ENCODE assay signal across 9 cellular contexts in the genomic region with DNA sequence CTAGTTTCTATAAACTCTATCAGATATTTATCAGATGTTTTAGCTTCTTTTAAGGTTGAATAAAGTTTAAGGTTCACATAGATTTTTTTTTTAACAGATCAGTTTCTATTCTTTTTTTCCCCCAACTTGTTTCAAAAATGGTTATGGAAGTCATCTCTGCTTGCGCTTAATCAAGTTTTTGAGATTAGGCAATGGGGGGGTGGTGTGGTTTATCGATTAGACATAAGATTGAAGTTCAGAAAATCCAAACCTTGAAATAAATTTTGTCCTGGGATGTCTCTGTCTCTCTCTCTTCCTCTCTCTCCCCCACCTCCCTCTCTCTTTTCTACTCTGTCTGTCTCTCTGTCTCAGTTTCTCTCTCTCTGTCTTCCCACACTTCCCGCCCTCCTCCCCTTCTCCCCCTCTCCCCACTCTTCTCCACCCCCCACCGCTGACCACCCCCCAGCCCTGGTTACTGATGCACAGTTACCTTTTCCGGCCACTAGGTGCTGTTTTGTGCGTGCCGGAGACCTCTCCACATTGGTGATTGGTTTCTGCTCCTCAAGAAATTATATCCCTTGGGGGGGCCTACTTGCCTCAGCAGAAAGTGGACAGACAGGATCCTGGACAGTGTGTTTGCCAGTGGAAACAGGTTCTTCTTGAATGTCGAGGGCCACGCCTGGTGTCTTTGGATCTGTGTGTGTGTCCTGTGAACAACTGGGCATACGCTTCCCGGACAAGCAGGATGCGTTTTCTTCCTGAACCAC. TPM values are rescaled to one million over a fixed set of nuclear protein-coding genes. Genes with fewer than 3 reads are reported as not detected.
DNase-seq lines count a peak whose midpoint lies in the region; ATAC-seq and TF ChIP-seq lines count a peak whose summit lies in the region.
"Had no signal": no experiment of that assay in that cellular context is flagged by ENCODE, and none has a peak within 500 bp of the region (broad histone marks: within the 10 kb centered on the region; RNA-seq: fewer than 3 reads in every experiment).

No MANE protein-coding gene starts in this region.

- DNase-seq in GM12865 (ENCODE audit: low read depth) (no peak), NB4 (ENCODE audit: low read depth) (peak; percentile 12), ecto neural progenitor cell (ENCODE audit: low spot score) (peak; percentile 67), neural crest cell (ENCODE audit: low read depth, low spot score) (no peak), NCI-H2107 treated with DMSO at 0.1 percent for 48 hours (lab: John Stamatoyannopoulos, UW; ENCODE audit: unreplicated experiment) (no peak), anterior cingulate cortex (lab: John Stamatoyannopoulos, UW) (no peak)
- DNase-seq in activated naive CD4-positive, alpha-beta T cell treated with anti-CD3 and anti-CD28 coated beads for 36 hours: no peak
- DNase-seq: stimulated activated naive CD8-positive, alpha-beta T cell treated with anti-CD3 and anti-CD28 coated beads, Interleukin-15, amount 100 ng/mL, for 72 hours had no signal

- peaks cover 9% of the 10 kb centered on the region for H3K9me3 Mint-ChIP-seq in neural crest cell
- peaks cover 3% of the 10 kb centered on the region for H3K9me3 Mint-ChIP-seq in activated naive CD4-positive, alpha-beta T cell treated with anti-CD3 and anti-CD28 coated beads for 36 hours

- H3K4me3 Mint-ChIP-seq in neural crest cell: no peak overlapping the region
- H3K4me3 Mint-ChIP-seq in activated naive CD4-positive, alpha-beta T cell treated with anti-CD3 and anti-CD28 coated beads for 36 hours: no peak overlapping the region
- H3K4me3 Mint-ChIP-seq: stimulated activated naive CD8-positive, alpha-beta T cell treated with anti-CD3 and anti-CD28 coated beads, Interleukin-15, amount 100 ng/mL, for 72 hours had no signal

- no peak overlapping the region for H3K4me3 ChIP-seq in GM12865 (ENCODE audit: low read depth, low read length)
- H3K4me3 ChIP-seq in NB4 (ENCODE audit: low read depth, low read length): no peak overlapping the region

- no peak for TF ChIP-seq POLR2A in NB4 (IDR thresholded peaks at IDR 0.05; ENCODE audit: extremely low read depth, insufficient read length)

- H3K27me3 Mint-ChIP-seq in neural crest cell (ENCODE audit: low read depth): peaks cover 81% of the 10 kb centered on the region
- H3K27me3 Mint-ChIP-seq in activated naive CD4-positive, alpha-beta T cell treated with anti-CD3 and anti-CD28 coated beads for 36 hours (ENCODE audit: low read depth): peaks cover 29% of the 10 kb centered on the region

- CTCF ChIA-PET in activated naive CD4-positive, alpha-beta T cell treated with anti-CD3 and anti-CD28 coated beads for 36 hours (lab: Charles Lee): interaction anchor here (1.0 to 1.4 kb wide), 2 partner anchors 8 to 76 kb away, joined by 3 read pairs; no protein-coding TSS in a partner anchor

- TF ChIP-seq CTCF in GM12865 (IDR thresholded peaks at IDR 0.05; ENCODE audit: insufficient read depth, low read depth, low read length, missing control alignments) (peak; percentile 18), NB4 (IDR thresholded peaks at IDR 0.05; ENCODE audit: low read depth, low read length) (peak; percentile 39), neural crest cell (conservative IDR thresholded peaks at IDR 0.05) (peak; percentile 61)

- ATAC-seq in HG02852 (IDR thresholded peaks at IDR 0.05; ENCODE audit: unreplicated experiment): no peak
- ATAC-seq: stimulated activated naive CD8-positive, alpha-beta T cell treated with anti-CD3 and anti-CD28 coated beads, Interleukin-15, amount 100 ng/mL, for 72 hours had no signal

- no peak overlapping the region for H3K27ac Mint-ChIP-seq in neural crest cell (ENCODE audit: unreplicated experiment)
- no peak overlapping the region for H3K27ac Mint-ChIP-seq in activated naive CD4-positive, alpha-beta T cell treated with anti-CD3 and anti-CD28 coated beads for 36 hours
- H3K27ac Mint-ChIP-seq: stimulated activated naive CD8-positive, alpha-beta T cell treated with anti-CD3 and anti-CD28 coated beads, Interleukin-15, amount 100 ng/mL, for 72 hours had no signal

- intact Hi-C loops in activated naive CD4-positive, alpha-beta T cell treated with anti-CD3 and anti-CD28 coated beads for 36 hours (cut with micrococcal nuclease): no loop called here

- no peaks in the 10 kb centered on the region for H3K36me3 Mint-ChIP-seq in neural crest cell (ENCODE audit: low read depth)
- no peaks in the 10 kb centered on the region for H3K36me3 Mint-ChIP-seq in activated naive CD4-positive, alpha-beta T cell treated with anti-CD3 and anti-CD28 coated beads for 36 hours (ENCODE audit: low read depth)

- H3K4me1 Mint-ChIP-seq in neural crest cell: no peaks in the 10 kb centered on the region
- H3K4me1 Mint-ChIP-seq in activated naive CD4-positive, alpha-beta T cell treated with anti-CD3 and anti-CD28 coated beads for 36 hours (ENCODE audit: low read depth): no peaks in the 10 kb centered on the region
- H3K4me1 Mint-ChIP-seq: stimulated activated naive CD8-positive, alpha-beta T cell treated with anti-CD3 and anti-CD28 coated beads, Interleukin-15, amount 100 ng/mL, for 72 hours had no signal

RNA-seq across cellular contexts. Expression of gene ANO1, which starts 29.7 kb away (rescaled TPM):
- total RNA-seq in neural crest cell: 0.27 TPM in 1 of 2 replicates, not detected in the other
- not detected for total RNA-seq in activated naive CD4-positive, alpha-beta T cell treated with anti-CD3 and anti-CD28 coated beads for 36 hours

Comparison
In these comparisons a context has a peak if more than half of its experiments do, and no peak if none do; other contexts are left out.
1. DNase-seq: peak in NB4 (single experiment) and ecto neural progenitor cell (single experiment); none in GM12865 (single experiment), neural crest cell (single experiment), NCI-H2107 treated with DMSO at 0.1 percent for 48 hours (single experiment), anterior cingulate cortex (0 of 58) and activated naive CD4-positive, alpha-beta T cell treated with anti-CD3 and anti-CD28 coated beads for 36 hours (single experiment).
2. Peak in every context shown above with its lines, with median percentiles within 50 percentile points of each other: CTCF ChIP-seq.